Comparison of ENCODE assay signal across 7 cellular contexts in genomic region chr12:50059440-50060119, GRCh38. TPM values are rescaled to one million over a fixed set of nuclear protein-coding genes. Genes with fewer than 3 reads are reported as not detected.
DNase-seq lines count a peak whose midpoint lies in the region; ATAC-seq and TF ChIP-seq lines count a peak whose summit lies in the region.
"Had no signal": no experiment of that assay in that cellular context is flagged by ENCODE, and none has a peak within 500 bp of the region (broad histone marks: within the 10 kb centered on the region; RNA-seq: fewer than 3 reads in every experiment).

No MANE protein-coding gene starts in this region.

- H3K4me3 Mint-ChIP-seq in activated naive CD8-positive, alpha-beta T cell treated with anti-CD3 and anti-CD28 coated beads, Interleukin-2, amount 10 ng/mL, durations not matched to agents 7 days and 5 days, result peak overlapping the region; percentile 78
- no peak overlapping the region for H3K4me3 Mint-ChIP-seq in Caco-2 (ENCODE audit: unreplicated experiment)

- POLR2A ChIA-PET in activated naive CD8-positive, alpha-beta T cell treated with anti-CD3 and anti-CD28 coated beads, Interleukin-2, amount 10 ng/mL, durations not matched to agents 7 days and 5 days (lab: Charles Lee), result interaction anchor here (0.6 to 2.8 kb wide), 15 partner anchors 9 to 318 kb away, joined by 3 to 17 read pairs (median 4); partner anchors contain the start of genes CERS5, COX14, RACGAP1 and SMARCD1
- POLR2A ChIA-PET in Caco-2 (lab: Charles Lee), result no interaction called here

- DNase-seq in SIG-M5 treated with dmso at 0.1 percent for 504 hours (lab: John Stamatoyannopoulos, UW; ENCODE audit: unreplicated experiment), result peak; percentile 79
- DNase-seq in activated naive CD8-positive, alpha-beta T cell treated with anti-CD3 and anti-CD28 coated beads, Interleukin-2, amount 10 ng/mL, durations not matched to agents 7 days and 5 days, result peak; percentile 74
- DNase-seq in stimulated activated CD8-positive, alpha-beta memory T cell treated with anti-CD3 and anti-CD28 coated beads, Interleukin-7, amount 100 ng/mL, for 48 hours (ENCODE audit: extremely low read depth in 1 of 2, low read depth in 1 of 2), result peak; percentile 56 to 75
- no peak for DNase-seq in Caco-2
- no peak for DNase-seq in spleen
- DNase-seq: SHP77 had no signal

- peaks cover 14% of the 10 kb centered on the region for H3K4me1 ChIP-seq in Caco-2
- H3K4me1 ChIP-seq in spleen, result peaks cover 7 to 37% (median 26%) of the 10 kb centered on the region in 6 donors

- peaks cover 18% of the 10 kb centered on the region for H3K36me3 Mint-ChIP-seq in activated naive CD8-positive, alpha-beta T cell treated with anti-CD3 and anti-CD28 coated beads, Interleukin-2, amount 10 ng/mL, durations not matched to agents 7 days and 5 days
- H3K36me3 Mint-ChIP-seq in Caco-2 (ENCODE audit: insufficient read depth, unreplicated experiment), result no peaks in the 10 kb centered on the region

- H3K27ac ChIP-seq in spleen, result no peak overlapping the region

- peaks cover 61% of the 10 kb centered on the region for H3K4me1 Mint-ChIP-seq in activated naive CD8-positive, alpha-beta T cell treated with anti-CD3 and anti-CD28 coated beads, Interleukin-2, amount 10 ng/mL, durations not matched to agents 7 days and 5 days
- peaks cover 17% of the 10 kb centered on the region for H3K4me1 Mint-ChIP-seq in Caco-2 (ENCODE audit: low read depth, unreplicated experiment)

- 35 to 73% (median 42%) methylated on average over 11 to 12 of the region's 12 CpGs for WGBS in spleen, 5 donors

- no TSS peak for BruUV-seq in Caco-2 (replicated peaks; lab: Mats Ljungman, UMichigan)

- CTCF ChIA-PET in Caco-2 (lab: Charles Lee), result interaction anchor here (0.6 to 2.8 kb wide), 4 partner anchors 11 to 188 kb away, joined by 4 to 12 read pairs (median 5); no protein-coding TSS in a partner anchor

- H3K4me3 ChIP-seq in Caco-2 (ENCODE audit: low read depth, low read length) (no peak overlapping the region), spleen (no peak overlapping the region)

- H3K36me3 ChIP-seq in Caco-2 (ENCODE audit: control insufficient read depth, insufficient read depth, low read length) (no peaks in the 10 kb centered on the region), spleen (no peaks in the 10 kb centered on the region)

- peak overlapping the region; percentile 91 for H3K27ac Mint-ChIP-seq in activated naive CD8-positive, alpha-beta T cell treated with anti-CD3 and anti-CD28 coated beads, Interleukin-2, amount 10 ng/mL, durations not matched to agents 7 days and 5 days
- no peak overlapping the region for H3K27ac Mint-ChIP-seq in Caco-2 (ENCODE audit: unreplicated experiment)

- H3K27me3 ChIP-seq in Caco-2 (replicated peaks; ENCODE audit: control insufficient read depth, insufficient read depth, low read length) (no peaks in the 10 kb centered on the region), spleen (replicated peaks in 1 of 7) (peaks cover 0 to 93% (median 34%) of the 10 kb centered on the region in 7 donors)

- intact Hi-C loops in Caco-2 (cut with micrococcal nuclease; ENCODE audit: unreplicated experiment) (loop anchor here (5.0 kb wide), 1 partner anchor 282 kb away; no protein-coding TSS in a partner anchor), spleen (cut with DNase I; ENCODE audit: low total_unique reads) (loop anchor here (5.0 to 10.0 kb wide), 3 partner anchors 92 to 285 kb away; no protein-coding TSS in a partner anchor)

- no peaks in the 10 kb centered on the region for H3K9me3 Mint-ChIP-seq in activated naive CD8-positive, alpha-beta T cell treated with anti-CD3 and anti-CD28 coated beads, Interleukin-2, amount 10 ng/mL, durations not matched to agents 7 days and 5 days
- no peaks in the 10 kb centered on the region for H3K9me3 Mint-ChIP-seq in Caco-2 (ENCODE audit: unreplicated experiment)

- TF ChIP-seq POLR2A in spleen (IDR thresholded peaks at IDR 0.05), result no peak

- peaks cover 4% of the 10 kb centered on the region for H3K27me3 Mint-ChIP-seq in activated naive CD8-positive, alpha-beta T cell treated with anti-CD3 and anti-CD28 coated beads, Interleukin-2, amount 10 ng/mL, durations not matched to agents 7 days and 5 days
- H3K27me3 Mint-ChIP-seq in Caco-2 (ENCODE audit: insufficient read depth, unreplicated experiment), result peaks cover 2% of the 10 kb centered on the region

- H3K9me3 ChIP-seq in Caco-2 (no peaks in the 10 kb centered on the region), spleen (no peaks in the 10 kb centered on the region)

- TF ChIP-seq CTCF in Caco-2 (IDR thresholded peaks at IDR 0.05; ENCODE audit: insufficient read depth in 1 of 2, low read depth in 1 of 2, low read length in 1 of 2, severe bottlenecking in 1 of 2, unreplicated experiment in 1 of 2) (no peak), spleen (IDR thresholded peaks at IDR 0.05 in 8 of 11, conservative IDR thresholded peaks at IDR 0.05 in 3 of 11) (no peak)

- peak; percentile 79 for ATAC-seq in activated naive CD8-positive, alpha-beta T cell treated with anti-CD3 and anti-CD28 coated beads, Interleukin-2, amount 10 ng/mL, durations not matched to agents 7 days and 5 days (ENCODE audit: low read depth)
- ATAC-seq in GM18502 (IDR thresholded peaks at IDR 0.05; ENCODE audit: poor library complexity, unreplicated experiment), result no peak

RNA-seq across cellular contexts. Expression of gene ASIC1, which starts 2.2 kb away (rescaled TPM):
- 10 to 100 TPM; 31.3 to 33.3 TPM for total RNA-seq in activated naive CD8-positive, alpha-beta T cell treated with anti-CD3 and anti-CD28 coated beads, Interleukin-2, amount 10 ng/mL, durations not matched to agents 7 days and 5 days
- total RNA-seq in Caco-2 (2022), result 15.6 and 17.8 TPM in 2 replicates
- total RNA-seq in spleen, result 1 to 10 TPM in 2 of 7 donors, under 1 TPM in 5; 0.26 to 1.3 (median 0.54) TPM
- under 1 TPM; 0.16 to 0.33 (median 0.22) TPM for polyA plus RNA-seq in spleen

RNA-seq across cellular contexts. Expression of gene SMARCD1, which starts 25.6 kb away (rescaled TPM):
- 10 to 100 TPM; 57.2 to 68.1 TPM for total RNA-seq in activated naive CD8-positive, alpha-beta T cell treated with anti-CD3 and anti-CD28 coated beads, Interleukin-2, amount 10 ng/mL, durations not matched to agents 7 days and 5 days
- total RNA-seq in Caco-2 (2022) (142 and 158 TPM in 2 replicates), spleen (10 to 100 TPM; 47.3 to 85.7 (median 60.3) TPM)
- 10 to 100 TPM; 17.4 to 25.3 (median 18.1) TPM for polyA plus RNA-seq in spleen

RNA-seq across cellular contexts. Expression of gene RACGAP1, which starts 34.3 kb away (rescaled TPM):
- total RNA-seq in activated naive CD8-positive, alpha-beta T cell treated with anti-CD3 and anti-CD28 coated beads, Interleukin-2, amount 10 ng/mL, durations not matched to agents 7 days and 5 days, result 100 to 1,000 TPM; 132 to 135 TPM
- total RNA-seq in Caco-2 (2022) (122 and 131 TPM in 2 replicates), spleen (10 to 100 TPM in 4 of 7 donors, 1 to 10 TPM in 3; 8.1 to 21.1 (median 11.3) TPM)
- polyA plus RNA-seq in spleen, result 1 to 10 TPM; 3.4 to 6.9 (median 5.8) TPM

RNA-seq across cellular contexts. Expression of gene GPD1, which starts 44.2 kb away (rescaled TPM):
- total RNA-seq in activated naive CD8-positive, alpha-beta T cell treated with anti-CD3 and anti-CD28 coated beads, Interleukin-2, amount 10 ng/mL, durations not matched to agents 7 days and 5 days, result under 1 TPM; 0.33 to 0.91 TPM
- total RNA-seq in Caco-2 (2022), result 1.5 and 1.9 TPM in 2 replicates
- under 1 TPM in 6 of 7 donors, not detected in 1; 0.13 to 0.79 (median 0.45) TPM for total RNA-seq in spleen
- polyA plus RNA-seq in spleen, result under 1 TPM; 0.44 to 0.72 (median 0.48) TPM

RNA-seq across cellular contexts. Expression of gene COX14, which starts 52.5 kb away (rescaled TPM):
- 10 to 100 TPM; 47.5 to 54.2 TPM for total RNA-seq in activated naive CD8-positive, alpha-beta T cell treated with anti-CD3 and anti-CD28 coated beads, Interleukin-2, amount 10 ng/mL, durations not matched to agents 7 days and 5 days
- total RNA-seq in Caco-2 (2022) (85.0 and 86.3 TPM in 2 replicates), spleen (10 to 100 TPM; 45.9 to 68.2 (median 52.7) TPM)
- polyA plus RNA-seq in spleen, result 100 to 1,000 TPM in 1 of 3 donors, 10 to 100 TPM in 2; 75.5 to 116 (median 81.9) TPM

Comparison
In these comparisons a context has a peak if more than half of its experiments do, and no peak if none do; other contexts are left out.
1. DNase-seq: peak in SIG-M5 treated with dmso at 0.1 percent for 504 hours (single experiment), activated naive CD8-positive, alpha-beta T cell treated with anti-CD3 and anti-CD28 coated beads, Interleukin-2, amount 10 ng/mL, durations not matched to agents 7 days and 5 days (single experiment) and stimulated activated CD8-positive, alpha-beta memory T cell treated with anti-CD3 and anti-CD28 coated beads, Interleukin-7, amount 100 ng/mL, for 48 hours (2 of 2); none in Caco-2 (0 of 2) and spleen (single experiment).